Comparison of ENCODE assay signal across 8 cellular contexts in genomic region chr20:51318058-51318960, GRCh38.
DNase-seq lines count a peak whose midpoint lies in the region; ATAC-seq and TF ChIP-seq lines count a peak whose summit lies in the region.

No MANE protein-coding gene starts in this region.

- no peak overlapping the region for H2AFZ ChIP-seq in hepatocyte

- POLR2A ChIA-PET in RWPE1 (lab: Yijun Ruan, JAX; ENCODE audit: low non-redundant PET), result no interaction called here

- DNase-seq in SIG-M5 treated with dmso at 0.1 percent for 504 hours (lab: John Stamatoyannopoulos, UW; ENCODE audit: unreplicated experiment) (peak; percentile 12), SIG-M5 (lab: John Stamatoyannopoulos, UW) (no peak), RWPE1 (ENCODE audit: low spot score) (peak; percentile 34), hepatocyte (ENCODE audit: low spot score) (peak; percentile 57)
- DNase-seq in activated effector memory CD4-positive, alpha-beta T cell treated with Interleukin-2 at 50 U/mL for 16 hours, result peak; percentile 10
- DNase-seq in stimulated activated CD4-positive, alpha-beta T cell treated with anti-CD3 and anti-CD28 coated beads, Interleukin-4, amount 100 ng/mL, for 24 hours, result peak; percentile 61

- no peaks in the 10 kb centered on the region for H3K9me3 ChIP-seq in hepatocyte (ENCODE audit: low read depth)

- TF ChIP-seq CTCF in RWPE1 (conservative IDR thresholded peaks at IDR 0.05; ENCODE audit: low read depth), result no peak; the same call in 1 of the 2 replicates
- peak; percentile 44 for TF ChIP-seq CTCF in hepatocyte (IDR thresholded peaks at IDR 0.05; ENCODE audit: poor library complexity)

- WGBS in hepatocyte (ENCODE audit: low lambda C conversion rate, missing lambda C conversion rate), result 69% methylated on average over 27 of the region's 27 CpGs

- CTCF ChIA-PET in RWPE1 (lab: Yijun Ruan, JAX), result interaction anchor here (0.6 to 1.1 kb wide), 5 partner anchors 10 to 325 kb away, joined by 3 to 7 read pairs (median 3); no protein-coding TSS in a partner anchor

- H4K20me1 ChIP-seq in hepatocyte (ENCODE audit: insufficient read depth, poor library complexity, severe bottlenecking), result no peaks in the 10 kb centered on the region

- no peak overlapping the region for H3K4me2 ChIP-seq in hepatocyte

- H3K79me2 ChIP-seq in hepatocyte, result no peaks in the 10 kb centered on the region

- no peaks in the 10 kb centered on the region for H3K9me2 ChIP-seq in hepatocyte (replicated peaks; ENCODE audit: insufficient read depth)

- no peak overlapping the region for H3K4me3 ChIP-seq in hepatocyte

- H3K4me1 ChIP-seq in hepatocyte (ENCODE audit: insufficient read depth), result no peaks in the 10 kb centered on the region

- H3K27ac ChIP-seq in RWPE1, result no peak overlapping the region
- no peak overlapping the region for H3K27ac ChIP-seq in hepatocyte

- no peak for ATAC-seq in GM18870 (IDR thresholded peaks at IDR 0.05; ENCODE audit: unreplicated experiment)
- ATAC-seq in GM18502 (IDR thresholded peaks at IDR 0.05; ENCODE audit: poor library complexity, unreplicated experiment), result no peak

- no peaks in the 10 kb centered on the region for H3K27me3 ChIP-seq in hepatocyte

- no peaks in the 10 kb centered on the region for H3K36me3 ChIP-seq in hepatocyte (replicated peaks; ENCODE audit: insufficient read depth, low read depth)
